Comparison of ENCODE assay signal across 1 cellular context in the genomic region with DNA sequence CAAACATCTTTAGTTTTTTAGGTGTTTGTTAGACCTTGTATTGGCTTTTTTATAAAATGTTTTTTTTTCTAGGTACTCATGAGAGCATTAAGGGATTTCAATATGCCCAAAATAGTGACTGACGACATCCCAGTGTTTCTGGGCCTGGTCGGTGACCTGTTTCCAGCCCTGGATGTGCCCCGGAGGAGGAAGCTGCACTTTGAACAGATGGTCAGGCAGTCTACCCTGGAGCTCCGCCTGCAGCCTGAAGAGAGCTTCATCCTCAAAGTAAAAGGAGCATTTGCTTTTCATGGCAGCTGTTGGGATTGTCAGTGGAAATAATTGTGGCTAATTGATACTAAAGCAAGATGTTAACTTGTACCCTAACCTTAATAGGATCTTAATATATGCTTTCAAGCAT.
A peak's percentile ranks its signal among the peaks of the same experiment; 100 is the strongest.
TF ChIP-seq lines count a peak whose summit lies in the region.

No MANE protein-coding gene starts in this region.

TF ChIP-seq in HepG2, 621 proteins besides CTCF, POLR2A, EP300 and RAD21 (continued from another document):
- TF ChIP-seq, protein P1, sequence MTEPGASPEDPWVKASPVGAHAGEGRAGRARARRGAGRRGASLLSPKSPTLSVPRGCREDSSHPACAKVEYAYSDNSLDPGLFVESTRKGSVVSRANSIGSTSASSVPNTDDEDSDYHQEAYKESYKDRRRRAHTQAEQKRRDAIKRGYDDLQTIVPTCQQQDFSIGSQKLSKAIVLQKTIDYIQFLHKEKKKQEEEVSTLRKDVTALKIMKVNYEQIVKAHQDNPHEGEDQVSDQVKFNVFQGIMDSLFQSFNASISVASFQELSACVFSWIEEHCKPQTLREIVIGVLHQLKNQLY (CRISPR knock-in tag; IDR thresholded peaks at IDR 0.05), result no peak
- TF ChIP-seq MIER2 (CRISPR knock-in tag; IDR thresholded peaks at IDR 0.05) (no peak), HNF4A (CRISPR knock-in tag; IDR thresholded peaks at IDR 0.05) (peak; percentile 45; the same call in 1 of the 2 replicates)
